ENCODE assay signal across 8 cellular contexts in the genomic region with DNA sequence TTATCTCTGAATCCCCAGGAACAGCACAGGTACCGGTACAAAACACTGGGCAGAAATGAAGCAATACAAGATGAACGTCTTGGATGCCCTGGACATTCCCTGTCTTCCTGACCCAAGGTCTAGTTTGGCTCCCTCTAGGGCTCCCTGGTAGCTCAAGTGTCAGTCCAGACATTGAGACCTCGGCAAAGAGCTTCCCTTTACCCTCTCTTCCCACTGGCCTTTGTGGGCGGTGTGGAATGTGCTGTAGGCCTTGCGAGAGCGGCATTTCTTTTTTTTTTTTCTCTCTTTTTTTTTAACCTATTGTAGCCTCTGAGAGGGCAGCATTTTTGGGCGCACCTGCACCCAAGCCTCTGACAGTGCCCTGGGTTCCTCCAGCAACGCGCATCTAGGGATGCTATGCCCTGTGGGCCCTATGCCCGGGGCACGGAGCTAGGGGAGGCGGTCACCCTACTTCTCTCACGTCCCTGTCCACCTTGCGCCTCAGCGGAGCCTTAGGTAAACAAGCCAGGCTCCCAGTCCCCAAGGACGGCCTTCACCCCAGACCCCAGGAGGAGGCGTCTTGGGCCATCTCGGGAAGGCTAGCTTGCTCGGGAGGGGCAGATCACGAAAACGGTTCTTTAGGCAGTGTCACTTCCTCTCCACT. TPM values are rescaled to one million over a fixed set of nuclear protein-coding genes. Genes with fewer than 3 reads are reported as not detected.
DNase-seq lines count a peak whose midpoint lies in the region; ATAC-seq and TF ChIP-seq lines count a peak whose summit lies in the region.

No MANE protein-coding gene starts in this region.

- DNase-seq in activated CD4-positive, alpha-beta T cell treated with anti-CD3 and anti-CD28 coated beads for 36 hours = no peak
- no peak for DNase-seq in activated CD4-positive, alpha-beta T cell treated with anti-CD3 and anti-CD28 coated beads for 48 hours
- DNase-seq in heart right ventricle = no peak
- DNase-seq in skeletal muscle cell (ENCODE audit: low read depth) = no peak
- no peak for DNase-seq in PC-3
- DNase-seq in GOT3 (lab: John Stamatoyannopoulos, UW) = no peak
- DNase-seq in NCI-H526 (lab: John Stamatoyannopoulos, UW) = no peak

- peaks cover 33% of the 10 kb centered on the region for H3K79me2 ChIP-seq in PC-3 (ENCODE audit: low read length)

- H3K9me3 Mint-ChIP-seq in activated CD4-positive, alpha-beta T cell treated with anti-CD3 and anti-CD28 coated beads for 36 hours (ENCODE audit: low read depth) = no peaks in the 10 kb centered on the region

- peak overlapping the region; percentile 56; the same call in 1 of the 2 replicates for H3K4me3 ChIP-seq in WI38 (ENCODE audit: low read depth, low read length)
- H3K4me3 ChIP-seq in heart right ventricle = peak overlapping the region in 9 of 10 donors; percentile 58 to 93 (median 86)
- peak overlapping the region; percentile 55 for H3K4me3 ChIP-seq in skeletal muscle cell (ENCODE audit: low read depth, low read length)
- H3K4me3 ChIP-seq in PC-3 (ENCODE audit: low read length) = no peak overlapping the region

- no peak for ATAC-seq in activated CD4-positive, alpha-beta T cell treated with anti-CD3 and anti-CD28 coated beads for 36 hours
- ATAC-seq in heart right ventricle (peak in 3 of 8 donors; percentile 0 to 19 (median 1)), PC-3 (no peak)

- H3K9ac ChIP-seq in PC-3 (ENCODE audit: low read length) = no peak overlapping the region

- no peaks in the 10 kb centered on the region for H3K9me2 ChIP-seq in PC-3 (replicated peaks; ENCODE audit: low read length)

- H3K27me3 ChIP-seq in heart right ventricle (no peaks in the 10 kb centered on the region), PC-3 (ENCODE audit: low read length) (no peaks in the 10 kb centered on the region)

- peaks cover 16 to 85% (median 68%) of the 10 kb centered on the region in 9 donors for H3K4me1 ChIP-seq in heart right ventricle
- H3K4me1 ChIP-seq in PC-3 (ENCODE audit: insufficient read depth, low read length) = 0 out of 2 replicates have a peak, but pooled peaks cover 9% of the 10 kb centered on the region

- H3K27ac ChIP-seq in heart right ventricle (peak overlapping the region; percentile 94 to 100 (median 98)), PC-3 (ENCODE audit: low read length) (no peak overlapping the region)

- CTCF ChIA-PET in activated CD4-positive, alpha-beta T cell treated with anti-CD3 and anti-CD28 coated beads for 36 hours (lab: Charles Lee) = interaction anchor here (0.7 to 3.5 kb wide), 17 partner anchors 8 to 604 kb away, joined by 3 to 31 read pairs (median 4); a partner anchor contains a TSS
- CTCF ChIA-PET in PC-3 (lab: Charles Lee) = no interaction called here

- peak overlapping the region; percentile 75 for H3K4me3 Mint-ChIP-seq in activated CD4-positive, alpha-beta T cell treated with anti-CD3 and anti-CD28 coated beads for 36 hours

- WGBS in heart right ventricle, 2 donors = 40 to 41% methylated on average over 21 of the region's 21 CpGs

- no peaks in the 10 kb centered on the region for H3F3A ChIP-seq in PC-3 (ENCODE audit: low read length, unreplicated experiment)

- H3K36me3 ChIP-seq in heart right ventricle (peaks cover 0 to under 1% (median 0%) of the 10 kb centered on the region in 9 donors), PC-3 (ENCODE audit: low read depth, low read length) (no peaks in the 10 kb centered on the region)

- no peak for TF ChIP-seq CTCF in WI38 (IDR thresholded peaks at IDR 0.05; ENCODE audit: low read depth, low read length)
- TF ChIP-seq CTCF in heart right ventricle (IDR thresholded peaks at IDR 0.05) = peak in 2 of 9 donors; percentile 5 to 8
- no peak for TF ChIP-seq CTCF in PC-3 (conservative IDR thresholded peaks at IDR 0.05; ENCODE audit: low read depth, low read length)

- POLR2A ChIA-PET in activated CD4-positive, alpha-beta T cell treated with anti-CD3 and anti-CD28 coated beads for 36 hours (lab: Charles Lee) = interaction anchor here (0.6 to 1.9 kb wide), 8 partner anchors 9 to 227 kb away, joined by 3 to 16 read pairs (median 6); a partner anchor contains a TSS
- POLR2A ChIA-PET in PC-3 (lab: Charles Lee; ENCODE audit: unreplicated experiment) = no interaction called here

- H2AFZ ChIP-seq in PC-3 (ENCODE audit: low read length) = no peak overlapping the region

- H3K36me3 Mint-ChIP-seq in activated CD4-positive, alpha-beta T cell treated with anti-CD3 and anti-CD28 coated beads for 36 hours (ENCODE audit: low read depth) = peaks cover 12% of the 10 kb centered on the region

- H3K4me2 ChIP-seq in PC-3 (ENCODE audit: low read length) = no peak overlapping the region

- H3K9me3 ChIP-seq in heart right ventricle (no peaks in the 10 kb centered on the region), PC-3 (ENCODE audit: low read length) (no peaks in the 10 kb centered on the region)

- H3K27me3 Mint-ChIP-seq in activated CD4-positive, alpha-beta T cell treated with anti-CD3 and anti-CD28 coated beads for 36 hours = no peaks in the 10 kb centered on the region

- 0 out of 2 replicates have a peak, but pooled peaks cover 8% of the 10 kb centered on the region for H4K20me1 ChIP-seq in PC-3 (ENCODE audit: low read length)

- no TSS peak for BruUV-seq in PC-3 (replicated peaks; lab: Mats Ljungman, UMichigan)

- intact Hi-C loops in activated CD4-positive, alpha-beta T cell treated with anti-CD3 and anti-CD28 coated beads for 36 hours (cut with DNase I, micrococcal nuclease) = loop anchor here (1.0 to 10.0 kb wide), 8 partner anchors 13 to 1481 kb away; a partner anchor contains a TSS
- intact Hi-C loops in heart right ventricle (cut with DNase I) = loop anchor here in 1 of 10 donors (10.0 kb wide), 1 partner anchor 151 kb away; a partner anchor contains a TSS
- intact Hi-C loops in PC-3 (cut with micrococcal nuclease) = no loop called here

- H3K4me1 Mint-ChIP-seq in activated CD4-positive, alpha-beta T cell treated with anti-CD3 and anti-CD28 coated beads for 36 hours = peaks cover 65% of the 10 kb centered on the region

- peak overlapping the region; percentile 94 for H3K27ac Mint-ChIP-seq in activated CD4-positive, alpha-beta T cell treated with anti-CD3 and anti-CD28 coated beads for 36 hours

RNA-seq across cellular contexts. Expression of a gene that starts 1.2 kb away (rescaled TPM):
- 10 to 100 TPM; 68.4 to 81.2 TPM for total RNA-seq in activated CD4-positive, alpha-beta T cell treated with anti-CD3 and anti-CD28 coated beads for 36 hours
- total RNA-seq in heart right ventricle = 10 to 100 TPM; 19.8 to 32.9 (median 25.1) TPM
- polyA plus RNA-seq in heart right ventricle = 1 to 10 TPM; 6.3 to 9.2 TPM
- total RNA-seq in PC-3 (2014; rRNA removed) = 12.1 and 14.5 TPM in 2 replicates
